In the genomic region with DNA sequence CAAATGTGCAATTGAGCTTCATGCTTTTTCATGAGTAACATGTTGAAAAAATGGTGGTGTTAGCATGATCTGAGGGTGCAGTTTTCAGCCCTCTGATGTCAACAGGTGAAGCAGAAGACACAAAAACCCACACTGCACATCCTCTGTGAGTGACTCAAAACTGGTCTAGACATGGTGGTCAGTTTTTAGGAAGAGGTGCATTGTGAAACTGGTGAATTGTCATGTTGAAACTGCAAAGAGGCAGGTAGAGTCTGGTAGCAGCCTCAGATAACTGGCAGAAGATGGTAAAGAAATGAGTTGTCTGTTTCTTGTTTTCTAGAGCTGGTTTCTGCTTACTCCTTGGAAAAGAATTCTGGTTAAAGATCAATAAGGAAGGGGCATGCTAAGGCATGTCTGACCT, we compare ENCODE assay signal across 9 cellular contexts.
DNase-seq lines count a peak whose midpoint lies in the region; ATAC-seq and TF ChIP-seq lines count a peak whose summit lies in the region.
"Had no signal": no experiment of that assay in that cellular context is flagged by ENCODE, and none has a peak within 500 bp of the region (broad histone marks: within the 10 kb centered on the region; RNA-seq: fewer than 3 reads in every experiment).

No MANE protein-coding gene starts in this region.

- no peak for TF ChIP-seq CTCF in osteocyte (IDR thresholded peaks at IDR 0.05)

- no peaks in the 10 kb centered on the region for H3K27me3 Mint-ChIP-seq in osteocyte (ENCODE audit: unreplicated experiment)

- H3K4me3 Mint-ChIP-seq in osteocyte (ENCODE audit: unreplicated experiment): no peak overlapping the region

- H3K27ac Mint-ChIP-seq in osteocyte (ENCODE audit: unreplicated experiment): no peak overlapping the region

- peaks cover 9% of the 10 kb centered on the region for H3K9me3 Mint-ChIP-seq in osteocyte (ENCODE audit: unreplicated experiment)

- H3K36me3 Mint-ChIP-seq in osteocyte (ENCODE audit: unreplicated experiment): peaks cover 2% of the 10 kb centered on the region

- H3K4me1 Mint-ChIP-seq in osteocyte (ENCODE audit: unreplicated experiment): no peaks in the 10 kb centered on the region

- ATAC-seq in GM18909 (IDR thresholded peaks at IDR 0.05; ENCODE audit: poor library complexity, unreplicated experiment) (peak; percentile 99), GM21717 (IDR thresholded peaks at IDR 0.05; ENCODE audit: unreplicated experiment) (peak; percentile 100), HG03469 (IDR thresholded peaks at IDR 0.05; ENCODE audit: unreplicated experiment) (peak; percentile 100)

- DNase-seq in kidney tubule cell (ENCODE audit: low spot score) (peak; percentile 68), osteocyte (ENCODE audit: extremely low spot score, unreplicated experiment) (no peak), NCI-H2196 treated with DMSO at 0.1 percent for 48 hours (lab: John Stamatoyannopoulos, UW; ENCODE audit: unreplicated experiment) (no peak), dermis blood vessel endothelial cell (no peak), SKM-1 treated with dmso at 0.1 percent for 144 hours (lab: John Stamatoyannopoulos, UW; ENCODE audit: unreplicated experiment) (no peak)
- DNase-seq: NCI-H2029 treated with DMSO at 0.1 percent for 48 hours had no signal
